Comparison of ENCODE assay signal across 9 cellular contexts in the genomic region with DNA sequence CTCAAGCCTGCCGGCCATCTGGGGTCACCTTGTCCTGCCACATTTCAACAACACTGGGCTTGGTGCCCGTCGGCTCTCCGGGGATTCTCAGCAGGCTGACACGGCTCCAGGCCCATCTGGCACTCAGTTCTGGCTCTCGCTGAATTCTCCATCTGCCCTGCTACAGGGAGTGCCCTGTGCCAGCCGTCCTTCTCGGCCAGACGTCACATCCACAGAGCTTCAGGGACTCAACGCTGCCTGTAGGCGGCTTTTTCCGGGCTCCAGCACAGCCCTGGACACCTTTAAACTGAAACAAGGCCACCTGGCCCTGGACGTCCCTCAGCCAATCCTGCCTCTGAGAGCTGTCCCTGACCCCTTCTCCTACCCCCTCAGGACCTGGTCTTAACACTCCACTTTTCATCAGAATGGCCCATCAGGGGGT. TPM values are rescaled to one million over a fixed set of nuclear protein-coding genes. Genes with fewer than 3 reads are reported as not detected.
A peak's percentile ranks its signal among the peaks of the same experiment; 100 is the strongest.
DNase-seq lines count a peak whose midpoint lies in the region; ATAC-seq, FAIRE-seq and TF ChIP-seq lines count a peak whose summit lies in the region.
"Had no signal": no experiment of that assay in that cellular context is flagged by ENCODE, and none has a peak within 500 bp of the region (broad histone marks: within the 10 kb centered on the region; RNA-seq: fewer than 3 reads in every experiment).

No MANE protein-coding gene starts in this region.

- FAIRE-seq in H54 (lab: Jason Lieb, UNC) = no peak

- H3K27me3 ChIP-seq in BE2C = no peaks in the 10 kb centered on the region

- TF ChIP-seq CTCF in BE2C (IDR thresholded peaks at IDR 0.05; ENCODE audit: low read depth, low read length) (no peak), mucosa of descending colon (IDR thresholded peaks at IDR 0.05) (no peak)

- H3K9me3 ChIP-seq in BE2C (no peaks in the 10 kb centered on the region), mucosa of descending colon (no peaks in the 10 kb centered on the region)

- peak; percentile 41 for DNase-seq in BE2C
- peak; percentile 65 for DNase-seq in NCI-H2107 treated with DMSO at 0.1 percent for 48 hours (lab: John Stamatoyannopoulos, UW; ENCODE audit: unreplicated experiment)
- peak; percentile 90 for DNase-seq in cerebellum (ENCODE audit: low spot score)
- no peak for DNase-seq in mucosa of descending colon
- DNase-seq in H54 (ENCODE audit: insufficient read length, low spot score) = no peak
- DNase-seq in HT-29 (ENCODE audit: low spot score) = no peak
- no peak for DNase-seq in kidney tubule cell (ENCODE audit: low spot score)
- DNase-seq: CD4-positive, CD25-positive, alpha-beta regulatory T cell had no signal

- peak; percentile 12 for ATAC-seq in mucosa of descending colon
- no peak for ATAC-seq in HG02981 (IDR thresholded peaks at IDR 0.05; ENCODE audit: unreplicated experiment)

- no peaks in the 10 kb centered on the region for H3K4me1 ChIP-seq in BE2C
- no peaks in the 10 kb centered on the region for H3K4me1 ChIP-seq in mucosa of descending colon (ENCODE audit: low read depth)

- intact Hi-C loops in mucosa of descending colon (cut with DNase I, micrococcal nuclease) = no loop called here

- H3K36me3 ChIP-seq in BE2C (no peaks in the 10 kb centered on the region), mucosa of descending colon (ENCODE audit: low read depth) (no peaks in the 10 kb centered on the region)

- no peak overlapping the region for H3K4me3 ChIP-seq in BE2C (ENCODE audit: low read depth, low read length)
- no peak overlapping the region for H3K4me3 ChIP-seq in mucosa of descending colon

- TF ChIP-seq POLR2A in H54 (IDR thresholded peaks at IDR 0.05; ENCODE audit: low read depth, low read length) = no peak

RNA-seq across cellular contexts. Expression of a gene that starts 43.0 kb away (rescaled TPM):
- polyA plus RNA-seq in BE2C (2012; ENCODE audit: insufficient read depth, insufficient read length, low read depth) = 55.8 TPM
- total RNA-seq in cerebellum = 7.6 TPM
- 1 to 10 TPM in 1 of 3 donors, under 1 TPM in 2; 0.22 to 5.4 (median 0.38) TPM for total RNA-seq in mucosa of descending colon
- total RNA-seq in HT-29 (2014; rRNA removed; shearing (Covaris generic)) = not detected in 2 replicates
- total RNA-seq: CD4-positive, CD25-positive, alpha-beta regulatory T cell had no signal
- polyA plus RNA-seq: CD4-positive, CD25-positive, alpha-beta regulatory T cell had no signal

RNA-seq across cellular contexts. Expression of a gene that starts 51.5 kb away (rescaled TPM):
- polyA plus RNA-seq in BE2C (2012; ENCODE audit: insufficient read depth, insufficient read length, low read depth) = 42.7 TPM
- 46.9 TPM for total RNA-seq in cerebellum
- 10 to 100 TPM; 36.2 to 47.8 (median 44.5) TPM for total RNA-seq in mucosa of descending colon
- total RNA-seq in HT-29 (2014; rRNA removed; shearing (Covaris generic)) = 21.0 and 22.3 TPM in 2 replicates

Comparison
In these comparisons a context has a peak if more than half of its experiments do, and no peak if none do; other contexts are left out.
1. DNase-seq: peak in BE2C (single experiment), NCI-H2107 treated with DMSO at 0.1 percent for 48 hours (single experiment) and cerebellum (single experiment); none in mucosa of descending colon (0 of 3), H54 (single experiment), HT-29 (single experiment) and kidney tubule cell (single experiment).